1 cellular context compared by ENCODE assay signal in the genomic region with DNA sequence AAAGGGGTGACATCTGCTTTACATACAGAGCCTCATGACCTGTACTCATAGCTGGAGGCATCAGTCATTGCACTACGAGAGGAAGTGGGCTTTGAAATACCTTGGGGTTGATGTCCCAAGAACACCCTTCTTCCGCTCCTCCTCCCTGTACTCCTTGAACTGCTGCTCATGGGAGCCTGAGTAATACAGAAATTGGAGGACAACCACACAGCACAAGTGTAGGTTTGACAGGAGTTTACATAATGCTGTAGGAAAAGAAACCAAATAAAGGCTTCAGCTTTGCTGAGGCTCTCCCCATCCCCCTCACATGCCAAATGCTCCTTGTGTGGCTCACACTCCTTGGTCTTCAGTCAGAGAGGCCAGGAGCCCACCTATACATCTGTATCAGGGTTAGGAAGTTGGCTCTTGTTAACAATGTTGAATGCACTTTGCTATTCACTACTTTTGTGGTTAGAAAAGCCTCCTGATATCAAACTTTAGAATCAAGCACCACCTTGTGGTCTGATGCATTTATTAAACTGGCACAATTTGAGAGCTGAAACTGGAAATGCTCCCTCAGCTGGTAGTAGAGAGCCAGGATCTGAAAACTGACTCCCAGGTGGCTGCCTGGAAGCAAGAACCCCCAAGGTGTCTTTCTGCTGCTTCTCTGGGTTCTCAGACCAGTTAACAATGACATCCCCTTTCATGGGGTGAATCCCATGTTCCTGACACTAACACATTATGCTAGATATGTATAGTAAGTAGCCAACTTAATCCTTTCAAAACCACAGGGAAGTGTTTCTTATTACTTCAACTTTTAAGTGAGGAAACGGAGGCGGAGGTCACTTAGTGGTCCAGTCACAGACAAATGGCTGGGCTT.
TF ChIP-seq lines count a peak whose summit lies in the region.

No MANE protein-coding gene starts in this region.

TF ChIP-seq in SK-N-SH treated with all-trans-retinoic acid at 6 μM for 48 hours, 23 proteins besides CTCF, POLR2A, EP300 and RAD21 (continued from another document):
- TF ChIP-seq ZFP3 (CRISPR knock-in tag; IDR thresholded peaks at IDR 0.05), result no peak
- no peak for TF ChIP-seq RARB (CRISPR knock-in tag; IDR thresholded peaks at IDR 0.05)
- TF ChIP-seq ZNF8 (CRISPR knock-in tag; IDR thresholded peaks at IDR 0.05), result no peak
